27 cellular contexts compared by ENCODE assay signal in the genomic region with DNA sequence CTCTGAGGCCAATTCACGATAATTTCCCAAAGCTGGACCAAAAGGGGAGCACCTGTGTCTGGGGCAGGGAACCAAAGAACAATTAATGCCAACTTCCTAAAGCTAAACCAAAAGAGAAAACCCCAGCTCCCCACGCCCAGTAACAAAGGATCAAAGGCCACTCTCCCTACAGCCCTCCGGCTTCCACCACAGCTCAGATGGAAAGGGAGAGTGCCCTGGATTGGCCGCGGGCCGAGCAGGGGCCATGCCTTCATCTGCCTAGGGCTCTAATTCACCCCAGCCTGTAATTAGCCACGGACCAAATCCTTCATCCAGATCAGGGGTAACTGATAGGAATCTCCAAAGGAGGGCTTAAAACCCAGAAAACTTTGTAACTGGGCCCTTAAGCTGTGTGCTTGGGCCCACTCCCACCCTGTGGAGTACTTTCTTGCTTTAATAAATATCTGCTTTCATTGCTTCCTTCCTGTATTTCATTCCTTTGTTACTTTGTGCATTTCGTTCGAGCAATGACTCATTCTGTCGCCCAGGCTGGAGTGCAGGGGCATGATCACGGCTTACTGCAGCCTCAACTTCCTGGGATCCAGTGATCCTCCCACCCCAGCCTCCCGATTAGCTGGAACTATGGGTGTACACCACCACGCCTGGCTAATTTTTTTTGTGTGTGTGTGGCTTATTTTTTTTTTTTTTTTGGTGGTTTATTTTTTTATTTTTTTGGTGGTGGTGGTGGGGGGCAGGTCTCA.
DNase-seq lines count a peak whose midpoint lies in the region; ATAC-seq and TF ChIP-seq lines count a peak whose summit lies in the region.
"Had no signal": no experiment of that assay in that cellular context is flagged by ENCODE, and none has a peak within 500 bp of the region (broad histone marks: within the 10 kb centered on the region; RNA-seq: fewer than 3 reads in every experiment).

No MANE protein-coding gene starts in this region.

- H3F3A ChIP-seq in Loucy (ENCODE audit: low read depth) (no peaks in the 10 kb centered on the region), neural progenitor cell (ENCODE audit: low read depth) (peaks cover 18% of the 10 kb centered on the region)

- no peak for ATAC-seq in GM21717 (IDR thresholded peaks at IDR 0.05; ENCODE audit: unreplicated experiment)
- ATAC-seq: activated CD4-positive, CD25-positive, alpha-beta regulatory T cell treated with anti-CD3 and anti-CD28 coated beads, Interleukin-2, amount 50 U/mL, for 24 hours; activated T-helper 17 cell treated with anti-CD3 and anti-CD28 coated beads, Interleukin-2, amount 50 U/mL, for 72 hours; foreskin keratinocyte; heart right ventricle; left lobe of liver had no signal

- peak; percentile 75 for DNase-seq in ELF-1 (ENCODE audit: low read depth, low spot score)
- DNase-seq in neural progenitor cell (ENCODE audit: low spot score): peak; percentile 52
- no peak for DNase-seq in DMS114 treated with DMSO at 0.1 percent for 48 hours (lab: John Stamatoyannopoulos, UW; ENCODE audit: unreplicated experiment)
- DNase-seq in brain microvascular endothelial cell: no peak
- DNase-seq: activated CD4-positive, alpha-beta T cell treated with anti-CD3 and anti-CD28 coated beads, Interleukin-2, amount 50 U/mL, for 48 hours; activated CD8-positive, alpha-beta memory T cell treated with anti-CD3 and anti-CD28 coated beads, Interleukin-2, amount 50 U/mL, for 4 hours; activated naive CD8-positive, alpha-beta T cell treated with anti-CD3 and anti-CD28 coated beads for 36 hours; aorta; DND-41; foreskin keratinocyte; heart right ventricle; mesenchymal stem cell; NCI-H2029 treated with DMSO at 0.1 percent for 48 hours; NCI-H226; NCI-H69; SHP77; SW 1271 had no signal

- H2AFZ ChIP-seq in Loucy (ENCODE audit: low read length): peak overlapping the region; percentile 3; the same call in 1 of the 2 replicates
- H2AFZ ChIP-seq in neural progenitor cell (replicated peaks): no peak overlapping the region

- in situ Hi-C loops in brain microvascular endothelial cell (cut with HindIII; ENCODE audit: low pct_ligation_motif_present, low sequenced_read_pairs): no loop called here

- H3K4me1 Mint-ChIP-seq in neural progenitor cell: peaks cover 19% of the 10 kb centered on the region

- no peaks in the 10 kb centered on the region for H3K9me3 ChIP-seq in Loucy (ENCODE audit: insufficient read depth, low read depth, low read length)
- no peaks in the 10 kb centered on the region for H3K9me3 ChIP-seq in duodenal mucosa (ENCODE audit: control insufficient read depth in 1 of 2, low read length in 2 of 2)
- no peaks in the 10 kb centered on the region for H3K9me3 ChIP-seq in neural progenitor cell (ENCODE audit: low read depth)
- H3K9me3 ChIP-seq: esophagus muscularis mucosa had no signal

- H3K27ac ChIP-seq in duodenal mucosa (ENCODE audit: low read depth, low read length) (no peak overlapping the region), neural progenitor cell (no peak overlapping the region), brain microvascular endothelial cell (no peak overlapping the region)
- H3K27ac ChIP-seq: BLaER1, esophagus muscularis mucosa, foreskin keratinocyte, heart right ventricle, HL-60 had no signal

- no peaks in the 10 kb centered on the region for H3K36me3 ChIP-seq in Loucy (ENCODE audit: insufficient read depth, low read length)
- H3K36me3 ChIP-seq in duodenal mucosa (ENCODE audit: control insufficient read depth in 1 of 2, insufficient read depth in 2 of 2, low read length in 2 of 2): no peaks in the 10 kb centered on the region
- H3K36me3 ChIP-seq in neural progenitor cell: no peaks in the 10 kb centered on the region
- H3K36me3 ChIP-seq in brain microvascular endothelial cell (replicated peaks): no peaks in the 10 kb centered on the region
- H3K36me3 ChIP-seq: BLaER1, esophagus muscularis mucosa, heart right ventricle had no signal

- no peak for TF ChIP-seq CTCF in Loucy (conservative IDR thresholded peaks at IDR 0.05; ENCODE audit: low read length)
- TF ChIP-seq CTCF in neural progenitor cell (IDR thresholded peaks at IDR 0.05): no peak
- TF ChIP-seq CTCF in brain microvascular endothelial cell (IDR thresholded peaks at IDR 0.05; ENCODE audit: low read depth, low read length, missing control alignments): no peak

- H3K36me3 Mint-ChIP-seq in neural progenitor cell: no peaks in the 10 kb centered on the region
- H3K36me3 Mint-ChIP-seq: activated naive CD8-positive, alpha-beta T cell treated with anti-CD3 and anti-CD28 coated beads for 36 hours had no signal

- H3K9ac ChIP-seq in Loucy (ENCODE audit: low read depth, low read length, poor library complexity, severe bottlenecking) (no peak overlapping the region), duodenal mucosa (ENCODE audit: low read depth in 1 of 2, low read length in 2 of 2) (peak overlapping the region in 1 of 2 donors; percentile 10), neural progenitor cell (no peak overlapping the region)
- H3K9ac ChIP-seq: BLaER1 had no signal

- H3K4me2 ChIP-seq in Loucy (ENCODE audit: low read depth, low read length, poor library complexity, severe bottlenecking) (no peak overlapping the region), neural progenitor cell (peak overlapping the region; percentile 31)
- H3K4me2 ChIP-seq: BLaER1 had no signal

- H3K4me1 ChIP-seq in Loucy (ENCODE audit: insufficient read depth, low read length, poor library complexity, severe bottlenecking) (peaks cover 16% of the 10 kb centered on the region), duodenal mucosa (ENCODE audit: control insufficient read depth in 1 of 2, insufficient read depth in 2 of 2, low read length in 2 of 2) (peaks cover 10 to 21% of the 10 kb centered on the region in 2 donors), neural progenitor cell (peaks cover 12% of the 10 kb centered on the region)
- H3K4me1 ChIP-seq: BLaER1, foreskin keratinocyte had no signal

- peaks cover 54% of the 10 kb centered on the region for H3K27me3 Mint-ChIP-seq in neural progenitor cell (ENCODE audit: insufficient read depth, low read depth)

- H3K4me3 Mint-ChIP-seq in neural progenitor cell: peak overlapping the region; percentile 80

- no peaks in the 10 kb centered on the region for H3K9me2 ChIP-seq in Loucy (replicated peaks; ENCODE audit: low read depth, low read length)

- no peak overlapping the region for H3K27ac Mint-ChIP-seq in neural progenitor cell
- H3K27ac Mint-ChIP-seq: activated naive CD8-positive, alpha-beta T cell treated with anti-CD3 and anti-CD28 coated beads for 36 hours; activated T-helper 17 cell treated with anti-CD3 and anti-CD28 coated beads, Interleukin-2, amount 50 U/mL, for 72 hours had no signal

- H3K27me3 ChIP-seq in Loucy (ENCODE audit: insufficient read depth, low read length, poor library complexity, severe bottlenecking): peaks cover 12% of the 10 kb centered on the region
- H3K27me3 ChIP-seq in duodenal mucosa (ENCODE audit: control insufficient read depth in 1 of 2, insufficient read depth in 2 of 2, low read length in 2 of 2): peaks cover 0 to 6% of the 10 kb centered on the region in 2 donors
- H3K27me3 ChIP-seq in neural progenitor cell: peaks cover 91% of the 10 kb centered on the region
- no peaks in the 10 kb centered on the region for H3K27me3 ChIP-seq in brain microvascular endothelial cell (replicated peaks)

- no peaks in the 10 kb centered on the region for H3K79me2 ChIP-seq in Loucy (ENCODE audit: insufficient read depth, low read length)
- no peaks in the 10 kb centered on the region for H3K79me2 ChIP-seq in neural progenitor cell (ENCODE audit: low read depth)

- no peaks in the 10 kb centered on the region for H4K20me1 ChIP-seq in Loucy (ENCODE audit: insufficient read depth, low read length, poor library complexity, severe bottlenecking)
- peaks cover 9% of the 10 kb centered on the region for H4K20me1 ChIP-seq in neural progenitor cell (ENCODE audit: low read depth)
- H4K20me1 ChIP-seq: BLaER1 had no signal

- H3K4me3 ChIP-seq in Loucy (ENCODE audit: low read length, poor library complexity, severe bottlenecking) (no peak overlapping the region), duodenal mucosa (ENCODE audit: low read depth in 1 of 2, low read length in 2 of 2) (peak overlapping the region; percentile 26 to 54), neural progenitor cell (no peak overlapping the region), brain microvascular endothelial cell (ENCODE audit: low read depth, low read length) (no peak overlapping the region)
- H3K4me3 ChIP-seq: BLaER1, esophagus muscularis mucosa, heart right ventricle, smooth muscle cell had no signal

- H3K9me3 Mint-ChIP-seq in neural progenitor cell: peaks cover 39% of the 10 kb centered on the region
- H3K9me3 Mint-ChIP-seq: activated naive CD8-positive, alpha-beta T cell treated with anti-CD3 and anti-CD28 coated beads for 36 hours; activated T-helper 17 cell treated with anti-CD3 and anti-CD28 coated beads, Interleukin-2, amount 50 U/mL, for 72 hours had no signal

Comparison
In these comparisons a context has a peak if more than half of its experiments do, and no peak if none do; other contexts are left out.
1. DNase-seq: peak in ELF-1 (single experiment) and neural progenitor cell (single experiment); none in DMS114 treated with DMSO at 0.1 percent for 48 hours (single experiment) and brain microvascular endothelial cell (single experiment).
2. H3K4me3 ChIP-seq: peak in duodenal mucosa (2 of 2); none in Loucy (single experiment), neural progenitor cell (single experiment) and brain microvascular endothelial cell (single experiment).